Comparison of ENCODE assay signal across 11 cellular contexts in the genomic region with DNA sequence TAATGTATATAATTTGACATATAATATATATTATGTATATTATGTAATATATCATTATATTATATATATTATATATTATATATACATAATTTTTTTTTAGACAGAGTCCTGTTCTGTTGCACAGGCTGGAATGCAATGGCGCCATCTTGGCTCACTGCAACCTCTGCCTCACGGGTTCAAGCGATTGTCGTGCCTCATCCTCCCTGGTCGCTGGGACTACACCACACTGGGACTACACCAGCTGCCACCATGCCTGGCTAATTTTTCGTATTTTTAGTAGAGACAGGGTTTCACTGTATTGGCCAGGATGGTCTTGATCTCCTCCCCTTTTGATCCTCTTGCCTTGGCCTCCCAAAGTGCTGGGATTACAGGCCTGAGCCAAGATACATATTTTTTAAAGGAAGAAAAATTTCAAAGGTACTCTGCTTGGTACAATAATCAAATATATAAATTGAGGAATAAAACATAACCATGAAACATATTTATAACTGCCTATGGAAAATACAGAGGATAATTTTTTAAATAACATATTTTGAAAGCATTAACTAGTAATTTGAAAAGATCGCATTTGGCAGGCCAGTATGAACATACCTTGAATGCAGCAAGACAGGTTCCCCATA. TPM values are rescaled to one million over a fixed set of nuclear protein-coding genes. Genes with fewer than 3 reads are reported as not detected.
A peak's percentile ranks its signal among the peaks of the same experiment; 100 is the strongest.
DNase-seq lines count a peak whose midpoint lies in the region; ATAC-seq, FAIRE-seq and TF ChIP-seq lines count a peak whose summit lies in the region.
"Not testable (repeated sequence)": the region's sequence is repeated elsewhere in the genome, so short reads cannot be mapped to it uniquely, and the experiment has no call there.
"Had no signal": no experiment of that assay in that cellular context is flagged by ENCODE, and none has a peak within 500 bp of the region (broad histone marks: within the 10 kb centered on the region; RNA-seq: fewer than 3 reads in every experiment).

No MANE protein-coding gene starts in this region.

- CTCF ChIA-PET in activated CD4-positive, alpha-beta T cell treated with anti-CD3 and anti-CD28 coated beads for 36 hours (lab: Charles Lee): not testable (repeated sequence)

- intact Hi-C loops in activated CD4-positive, alpha-beta T cell treated with anti-CD3 and anti-CD28 coated beads for 36 hours (cut with DNase I, micrococcal nuclease); Right ventricle myocardium superior (cut with DNase I); lower lobe of right lung (cut with DNase I): not testable (repeated sequence)

- H3K27me3 Mint-ChIP-seq in activated CD4-positive, alpha-beta T cell treated with anti-CD3 and anti-CD28 coated beads for 36 hours; central memory CD8-positive, alpha-beta T cell: not testable (repeated sequence)

- H3K27ac Mint-ChIP-seq in activated CD4-positive, alpha-beta T cell treated with anti-CD3 and anti-CD28 coated beads for 36 hours; central memory CD8-positive, alpha-beta T cell (ENCODE audit: low read depth): not testable (repeated sequence)

- not testable (repeated sequence) for H3K27me3 ChIP-seq in lower lobe of right lung (ENCODE audit: low read depth)

- not testable (repeated sequence) for H3K4me1 ChIP-seq in lower lobe of right lung

- ATAC-seq in activated CD4-positive, alpha-beta T cell treated with anti-CD3 and anti-CD28 coated beads for 36 hours: peak; percentile 16
- peak; percentile 55 for ATAC-seq in central memory CD8-positive, alpha-beta T cell (replicated peaks; ENCODE audit: extremely low read depth, poor library complexity, severe bottlenecking)
- ATAC-seq in Right ventricle myocardium superior (ENCODE audit: poor library complexity); lower lobe of right lung: not testable (repeated sequence)

- FAIRE-seq in GM19239 (lab: Jason Lieb, UNC): peak; percentile 100

- H3K4me3 ChIP-seq in lower lobe of right lung: not testable (repeated sequence)

- not testable (repeated sequence) for H3K27ac ChIP-seq in lower lobe of right lung

- not testable (repeated sequence) for H3K36me3 Mint-ChIP-seq in activated CD4-positive, alpha-beta T cell treated with anti-CD3 and anti-CD28 coated beads for 36 hours (ENCODE audit: low read depth); central memory CD8-positive, alpha-beta T cell (ENCODE audit: insufficient read depth)

- H3K9me3 ChIP-seq in lower lobe of right lung: not testable (repeated sequence)

- H3K4me3 Mint-ChIP-seq in activated CD4-positive, alpha-beta T cell treated with anti-CD3 and anti-CD28 coated beads for 36 hours; central memory CD8-positive, alpha-beta T cell: not testable (repeated sequence)

- DNase-seq in GM19239 (ENCODE audit: insufficient read length, low spot score); central memory CD8-positive, alpha-beta T cell (ENCODE audit: low spot score in 2 of 2): not testable (repeated sequence)
- DNase-seq in activated CD4-positive, alpha-beta T cell treated with anti-CD3 and anti-CD28 coated beads for 36 hours: peak; percentile 76
- peak; percentile 53 for DNase-seq in activated CD8-positive, alpha-beta memory T cell treated with anti-CD3 and anti-CD28 coated beads, Interleukin-2, amount 50 U/mL, for 48 hours
- DNase-seq in Right ventricle myocardium superior (peak; percentile 24), lower lobe of right lung (peak; percentile 31)
- peak; percentile 6 to 15 for DNase-seq in stimulated activated CD4-positive, alpha-beta T cell treated with anti-CD3 and anti-CD28 coated beads, Interleukin-4, amount 100 ng/mL, for 48 hours (ENCODE audit: low read depth in 2 of 2)

- not testable (repeated sequence) for H3K9me3 Mint-ChIP-seq in activated CD4-positive, alpha-beta T cell treated with anti-CD3 and anti-CD28 coated beads for 36 hours (ENCODE audit: low read depth); central memory CD8-positive, alpha-beta T cell

- POLR2A ChIA-PET in activated CD4-positive, alpha-beta T cell treated with anti-CD3 and anti-CD28 coated beads for 36 hours (lab: Charles Lee): not testable (repeated sequence)

- H3K4me1 Mint-ChIP-seq in activated CD4-positive, alpha-beta T cell treated with anti-CD3 and anti-CD28 coated beads for 36 hours; central memory CD8-positive, alpha-beta T cell: not testable (repeated sequence)

- H3K36me3 ChIP-seq in lower lobe of right lung: not testable (repeated sequence)

- TF ChIP-seq CTCF in lower lobe of right lung (IDR thresholded peaks at IDR 0.05): not testable (repeated sequence)

RNA-seq across cellular contexts. Expression of gene DGCR6, which starts 10.0 kb away (rescaled TPM):
- total RNA-seq in activated CD4-positive, alpha-beta T cell treated with anti-CD3 and anti-CD28 coated beads for 36 hours: under 1 TPM; 0.28 to 0.59 TPM
- 13.8 TPM for total RNA-seq in Right ventricle myocardium superior
- 4.5 TPM for total RNA-seq in lower lobe of right lung

RNA-seq across cellular contexts. Expression of gene PRODH, which starts 39.9 kb away (rescaled TPM):
- not detected for total RNA-seq in activated CD4-positive, alpha-beta T cell treated with anti-CD3 and anti-CD28 coated beads for 36 hours
- 11.9 TPM for total RNA-seq in Right ventricle myocardium superior
- 33.9 TPM for total RNA-seq in lower lobe of right lung
- total RNA-seq: H4, HFFc6, OCI-LY7, RPMI7951 had no signal

Comparison
In these comparisons a context has a peak if more than half of its experiments do, and no peak if none do; other contexts are left out.
1. RNA of gene PRODH, which starts 39.9 kb away (total RNA-seq): 33.9 TPM in lower lobe of right lung (single experiment) and 11.9 TPM in Right ventricle myocardium superior (single experiment); not detected in activated CD4-positive, alpha-beta T cell treated with anti-CD3 and anti-CD28 coated beads for 36 hours; every median in the first group is over 10 times any median in the second.